Comparison of ENCODE assay signal across 1 cellular context in the genomic region with DNA sequence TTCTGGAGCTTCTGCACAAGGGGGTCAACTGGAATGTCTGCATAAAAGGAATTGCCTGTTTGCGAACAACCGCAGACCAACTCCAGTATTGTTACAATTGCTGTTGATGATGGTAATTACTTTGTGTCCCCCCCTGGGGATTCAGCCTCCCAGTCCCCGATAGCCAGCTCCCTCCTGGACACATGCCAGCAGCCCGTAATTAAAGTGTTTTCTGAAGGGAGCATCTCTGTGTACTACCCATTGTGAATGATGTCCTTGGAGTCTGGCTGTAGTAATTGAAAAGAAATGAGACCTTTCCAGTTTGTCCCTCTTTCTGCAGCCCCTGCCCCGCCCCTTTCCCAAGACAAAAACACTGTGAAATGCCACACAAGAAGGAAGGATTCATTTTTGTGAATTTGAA.
TF ChIP-seq lines count a peak whose summit lies in the region.

No MANE protein-coding gene starts in this region.

TF ChIP-seq in HepG2, 621 proteins besides CTCF, POLR2A, EP300 and RAD21:
- no peak for TF ChIP-seq KLF11 (CRISPR knock-in tag; IDR thresholded peaks at IDR 0.05)
- no peak for TF ChIP-seq ELF3 (CRISPR knock-in tag; IDR thresholded peaks at IDR 0.05)
- no peak for TF ChIP-seq MYNN (CRISPR knock-in tag; IDR thresholded peaks at IDR 0.05; ENCODE audit: low read depth)
- TF ChIP-seq KMT2B (CRISPR knock-in tag; IDR thresholded peaks at IDR 0.05), result no peak
- TF ChIP-seq SMC3 (IDR thresholded peaks at IDR 0.05; ENCODE audit: low read length), result no peak
- no peak for TF ChIP-seq AHR (CRISPR knock-in tag; IDR thresholded peaks at IDR 0.05)
- TF ChIP-seq ZNF605 (CRISPR knock-in tag; IDR thresholded peaks at IDR 0.05), result no peak
- no peak for TF ChIP-seq KLF16 (CRISPR knock-in tag; IDR thresholded peaks at IDR 0.05)
- TF ChIP-seq, protein P1, sequence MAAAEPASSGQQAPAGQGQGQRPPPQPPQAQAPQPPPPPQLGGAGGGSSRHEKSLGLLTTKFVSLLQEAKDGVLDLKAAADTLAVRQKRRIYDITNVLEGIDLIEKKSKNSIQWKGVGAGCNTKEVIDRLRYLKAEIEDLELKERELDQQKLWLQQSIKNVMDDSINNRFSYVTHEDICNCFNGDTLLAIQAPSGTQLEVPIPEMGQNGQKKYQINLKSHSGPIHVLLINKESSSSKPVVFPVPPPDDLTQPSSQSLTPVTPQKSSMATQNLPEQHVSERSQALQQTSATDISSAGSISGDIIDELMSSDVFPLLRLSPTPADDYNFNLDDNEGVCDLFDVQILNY (CRISPR knock-in tag; conservative IDR thresholded peaks at IDR 0.05), result no peak
- TF ChIP-seq GATA4 (IDR thresholded peaks at IDR 0.05; ENCODE audit: borderline replicate concordance, low read depth), result no peak
- no peak for TF ChIP-seq ZNF205 (CRISPR knock-in tag; IDR thresholded peaks at IDR 0.05)
- TF ChIP-seq, protein P2, sequence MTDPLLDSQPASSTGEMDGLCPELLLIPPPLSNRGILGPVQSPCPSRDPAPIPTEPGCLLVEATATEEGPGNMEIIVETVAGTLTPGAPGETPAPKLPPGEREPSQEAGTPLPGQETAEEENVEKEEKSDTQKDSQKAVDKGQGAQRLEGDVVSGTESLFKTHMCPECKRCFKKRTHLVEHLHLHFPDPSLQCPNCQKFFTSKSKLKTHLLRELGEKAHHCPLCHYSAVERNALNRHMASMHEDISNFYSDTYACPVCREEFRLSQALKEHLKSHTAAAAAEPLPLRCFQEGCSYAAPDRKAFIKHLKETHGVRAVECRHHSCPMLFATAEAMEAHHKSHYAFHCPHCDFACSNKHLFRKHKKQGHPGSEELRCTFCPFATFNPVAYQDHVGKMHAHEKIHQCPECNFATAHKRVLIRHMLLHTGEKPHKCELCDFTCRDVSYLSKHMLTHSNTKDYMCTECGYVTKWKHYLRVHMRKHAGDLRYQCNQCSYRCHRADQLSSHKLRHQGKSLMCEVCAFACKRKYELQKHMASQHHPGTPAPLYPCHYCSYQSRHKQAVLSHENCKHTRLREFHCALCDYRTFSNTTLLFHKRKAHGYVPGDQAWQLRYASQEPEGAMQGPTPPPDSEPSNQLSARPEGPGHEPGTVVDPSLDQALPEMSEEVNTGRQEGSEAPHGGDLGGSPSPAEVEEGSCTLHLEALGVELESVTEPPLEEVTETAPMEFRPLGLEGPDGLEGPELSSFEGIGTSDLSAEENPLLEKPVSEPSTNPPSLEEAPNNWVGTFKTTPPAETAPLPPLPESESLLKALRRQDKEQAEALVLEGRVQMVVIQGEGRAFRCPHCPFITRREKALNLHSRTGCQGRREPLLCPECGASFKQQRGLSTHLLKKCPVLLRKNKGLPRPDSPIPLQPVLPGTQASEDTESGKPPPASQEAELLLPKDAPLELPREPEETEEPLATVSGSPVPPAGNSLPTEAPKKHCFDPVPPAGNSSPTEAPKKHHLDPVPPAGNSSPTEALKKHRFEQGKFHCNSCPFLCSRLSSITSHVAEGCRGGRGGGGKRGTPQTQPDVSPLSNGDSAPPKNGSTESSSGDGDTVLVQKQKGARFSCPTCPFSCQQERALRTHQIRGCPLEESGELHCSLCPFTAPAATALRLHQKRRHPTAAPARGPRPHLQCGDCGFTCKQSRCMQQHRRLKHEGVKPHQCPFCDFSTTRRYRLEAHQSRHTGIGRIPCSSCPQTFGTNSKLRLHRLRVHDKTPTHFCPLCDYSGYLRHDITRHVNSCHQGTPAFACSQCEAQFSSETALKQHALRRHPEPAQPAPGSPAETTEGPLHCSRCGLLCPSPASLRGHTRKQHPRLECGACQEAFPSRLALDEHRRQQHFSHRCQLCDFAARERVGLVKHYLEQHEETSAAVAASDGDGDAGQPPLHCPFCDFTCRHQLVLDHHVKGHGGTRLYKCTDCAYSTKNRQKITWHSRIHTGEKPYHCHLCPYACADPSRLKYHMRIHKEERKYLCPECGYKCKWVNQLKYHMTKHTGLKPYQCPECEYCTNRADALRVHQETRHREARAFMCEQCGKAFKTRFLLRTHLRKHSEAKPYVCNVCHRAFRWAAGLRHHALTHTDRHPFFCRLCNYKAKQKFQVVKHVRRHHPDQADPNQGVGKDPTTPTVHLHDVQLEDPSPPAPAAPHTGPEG (CRISPR knock-in tag; IDR thresholded peaks at IDR 0.05), result no peak
- no peak for TF ChIP-seq SOX13 (IDR thresholded peaks at IDR 0.05)
- no peak for TF ChIP-seq SOX13 (CRISPR knock-in tag; conservative IDR thresholded peaks at IDR 0.05 in 1 of 2, IDR thresholded peaks at IDR 0.05 in 1 of 2)
- TF ChIP-seq ZNF768 (CRISPR knock-in tag; IDR thresholded peaks at IDR 0.05), result no peak
- TF ChIP-seq ZFY (CRISPR knock-in tag; IDR thresholded peaks at IDR 0.05), result no peak
- TF ChIP-seq KMT2A (CRISPR knock-in tag; IDR thresholded peaks at IDR 0.05), result no peak
